10 cellular contexts compared by ENCODE assay signal in genomic region chr1:235199441-235199840, GRCh38. TPM values are rescaled to one million over a fixed set of nuclear protein-coding genes. Genes with fewer than 3 reads are reported as not detected.
DNase-seq lines count a peak whose midpoint lies in the region; ATAC-seq and TF ChIP-seq lines count a peak whose summit lies in the region.
"Had no signal": no experiment of that assay in that cellular context is flagged by ENCODE, and none has a peak within 500 bp of the region (broad histone marks: within the 10 kb centered on the region; RNA-seq: fewer than 3 reads in every experiment).

No MANE protein-coding gene starts in this region.

- H3K4me3 Mint-ChIP-seq in WTC11: no peak overlapping the region

- H3K36me3 Mint-ChIP-seq in WTC11: peaks cover 23% of the 10 kb centered on the region

- H3K9me2 ChIP-seq in hepatocyte (replicated peaks; ENCODE audit: insufficient read depth): no peaks in the 10 kb centered on the region

- H3K79me2 ChIP-seq in hepatocyte: no peaks in the 10 kb centered on the region

- H3K4me3 ChIP-seq in hepatocyte (no peak overlapping the region), stomach (no peak overlapping the region)
- H3K4me3 ChIP-seq: BLaER1 had no signal

- H3K27me3 Mint-ChIP-seq in WTC11 (ENCODE audit: low read depth): no peaks in the 10 kb centered on the region

- POLR2A ChIA-PET in WTC11 (lab: Charles Lee): no interaction called here

- H3K27ac ChIP-seq in hepatocyte (no peak overlapping the region), stomach (peak overlapping the region in 2 of 5 donors; percentile 33 to 43)
- H3K27ac ChIP-seq: BLaER1, neutrophil had no signal

- peak overlapping the region; percentile 88 for H3K27ac Mint-ChIP-seq in WTC11

- DNase-seq in NCI-H2081 (lab: John Stamatoyannopoulos, UW): peak; percentile 13 to 36
- no peak for DNase-seq in NCI-H2081 treated with DMSO at 0.1 percent for 48 hours (lab: John Stamatoyannopoulos, UW)
- DNase-seq in WTC11 (ENCODE audit: low spot score): peak; percentile 20
- DNase-seq in hepatocyte (ENCODE audit: low spot score): peak; percentile 19
- DNase-seq in stomach: no peak
- DNase-seq in NCI-H1417 (lab: John Stamatoyannopoulos, UW): no peak

- no peak for TF ChIP-seq EP300 in stomach (IDR thresholded peaks at IDR 0.05)

- no peaks in the 10 kb centered on the region for H3K9me3 ChIP-seq in hepatocyte (ENCODE audit: low read depth)
- no peaks in the 10 kb centered on the region for H3K9me3 ChIP-seq in stomach
- H3K9me3 ChIP-seq: BLaER1, neutrophil had no signal

- 54% methylated on average over 6 of the region's 6 CpGs for WGBS in hepatocyte (ENCODE audit: low lambda C conversion rate, missing lambda C conversion rate)
- 27 to 34% (median 30%) methylated on average over 6 of the region's 6 CpGs for WGBS in stomach, 5 donors

- CTCF ChIA-PET in WTC11 (lab: Charles Lee): interaction anchor here (0.6 to 1.7 kb wide), 6 partner anchors 36 to 251 kb away, joined by 3 to 5 read pairs (median 3); no protein-coding TSS in a partner anchor

- H3K4me1 ChIP-seq in hepatocyte (ENCODE audit: insufficient read depth) (no peaks in the 10 kb centered on the region), stomach (peaks cover 0 to 11% (median 5%) of the 10 kb centered on the region in 4 donors)
- H3K4me1 ChIP-seq: BLaER1 had no signal

- no peaks in the 10 kb centered on the region for H3K27me3 ChIP-seq in hepatocyte
- H3K27me3 ChIP-seq in stomach: no peaks in the 10 kb centered on the region
- H3K27me3 ChIP-seq: BLaER1, neutrophil had no signal

- ATAC-seq in WTC11 (peak; percentile 97), HG02763 (IDR thresholded peaks at IDR 0.05; ENCODE audit: unreplicated experiment) (no peak), GM21423 (IDR thresholded peaks at IDR 0.05; ENCODE audit: unreplicated experiment) (no peak)

- H2AFZ ChIP-seq in hepatocyte: no peak overlapping the region

- H4K20me1 ChIP-seq in hepatocyte (ENCODE audit: insufficient read depth, poor library complexity, severe bottlenecking): no peaks in the 10 kb centered on the region
- H4K20me1 ChIP-seq: BLaER1 had no signal

- no peak for TF ChIP-seq CTCF in WTC11 (IDR thresholded peaks at IDR 0.05)
- TF ChIP-seq CTCF in hepatocyte (IDR thresholded peaks at IDR 0.05; ENCODE audit: poor library complexity): peak; percentile 32
- TF ChIP-seq CTCF in stomach (IDR thresholded peaks at IDR 0.05): peak in 4 of 7 experiments; percentile 19 to 52 (median 23)

- intact Hi-C loops in stomach (cut with DNase I; ENCODE audit: low total_unique reads): no loop called here

- TF ChIP-seq POLR2A in stomach (IDR thresholded peaks at IDR 0.05): no peak

- peaks cover 24% of the 10 kb centered on the region for H3K4me1 Mint-ChIP-seq in WTC11

- H3K9me3 Mint-ChIP-seq in WTC11: no peaks in the 10 kb centered on the region

- H3K36me3 ChIP-seq in hepatocyte (replicated peaks; ENCODE audit: insufficient read depth, low read depth) (no peaks in the 10 kb centered on the region), stomach (peaks cover 13 to 58% (median 41%) of the 10 kb centered on the region in 4 donors)

- no peak overlapping the region for H3K4me2 ChIP-seq in hepatocyte
- H3K4me2 ChIP-seq: BLaER1 had no signal

TF ChIP-seq in WTC11, 78 proteins besides CTCF, POLR2A, EP300 and RAD21:
- TF ChIP-seq CREB1 (CRISPR knock-in tag; IDR thresholded peaks at IDR 0.05) (no peak), TEAD1 (CRISPR knock-in tag; IDR thresholded peaks at IDR 0.05) (peak; percentile 35; the same call in 1 of the 2 replicates)
TF ChIP-seq in WTC11: peak in this region for 1.

RNA-seq across cellular contexts. Expression of gene RBM34, which starts 38.4 kb away (rescaled TPM):
- total RNA-seq in WTC11 (2021): 97.4 to 112 TPM (median 104 TPM) in 3 replicates
- total RNA-seq in hepatocyte: 75.4 and 80.8 TPM in 2 replicates
- 54.4 and 65.7 TPM in 2 replicates for polyA plus RNA-seq in hepatocyte
- total RNA-seq in stomach: 10 to 100 TPM in 3 of 5 donors, 1 to 10 TPM in 1, not detected in 1; 9.8 to 56.7 (median 22.1) TPM
- polyA plus RNA-seq in stomach: 10 to 100 TPM; 60.9 to 79.7 (median 67.7) TPM

Comparison
In these comparisons a context has a peak if more than half of its experiments do, and no peak if none do; other contexts are left out.
1. DNase-seq: peak in NCI-H2081 (2 of 2), WTC11 (single experiment) and hepatocyte (single experiment); none in NCI-H2081 treated with DMSO at 0.1 percent for 48 hours (single experiment), stomach (single experiment) and NCI-H1417 (0 of 3).